ENCODE assay signal across 1 cellular context in genomic region chr6:41318648-41319565, GRCh38.
TF ChIP-seq lines count a peak whose summit lies in the region.

No MANE protein-coding gene starts in this region.

TF ChIP-seq in K562, 482 proteins besides CTCF, POLR2A, EP300 and RAD21 (continued from another document and continues in another):
- TF ChIP-seq, protein P1, sequence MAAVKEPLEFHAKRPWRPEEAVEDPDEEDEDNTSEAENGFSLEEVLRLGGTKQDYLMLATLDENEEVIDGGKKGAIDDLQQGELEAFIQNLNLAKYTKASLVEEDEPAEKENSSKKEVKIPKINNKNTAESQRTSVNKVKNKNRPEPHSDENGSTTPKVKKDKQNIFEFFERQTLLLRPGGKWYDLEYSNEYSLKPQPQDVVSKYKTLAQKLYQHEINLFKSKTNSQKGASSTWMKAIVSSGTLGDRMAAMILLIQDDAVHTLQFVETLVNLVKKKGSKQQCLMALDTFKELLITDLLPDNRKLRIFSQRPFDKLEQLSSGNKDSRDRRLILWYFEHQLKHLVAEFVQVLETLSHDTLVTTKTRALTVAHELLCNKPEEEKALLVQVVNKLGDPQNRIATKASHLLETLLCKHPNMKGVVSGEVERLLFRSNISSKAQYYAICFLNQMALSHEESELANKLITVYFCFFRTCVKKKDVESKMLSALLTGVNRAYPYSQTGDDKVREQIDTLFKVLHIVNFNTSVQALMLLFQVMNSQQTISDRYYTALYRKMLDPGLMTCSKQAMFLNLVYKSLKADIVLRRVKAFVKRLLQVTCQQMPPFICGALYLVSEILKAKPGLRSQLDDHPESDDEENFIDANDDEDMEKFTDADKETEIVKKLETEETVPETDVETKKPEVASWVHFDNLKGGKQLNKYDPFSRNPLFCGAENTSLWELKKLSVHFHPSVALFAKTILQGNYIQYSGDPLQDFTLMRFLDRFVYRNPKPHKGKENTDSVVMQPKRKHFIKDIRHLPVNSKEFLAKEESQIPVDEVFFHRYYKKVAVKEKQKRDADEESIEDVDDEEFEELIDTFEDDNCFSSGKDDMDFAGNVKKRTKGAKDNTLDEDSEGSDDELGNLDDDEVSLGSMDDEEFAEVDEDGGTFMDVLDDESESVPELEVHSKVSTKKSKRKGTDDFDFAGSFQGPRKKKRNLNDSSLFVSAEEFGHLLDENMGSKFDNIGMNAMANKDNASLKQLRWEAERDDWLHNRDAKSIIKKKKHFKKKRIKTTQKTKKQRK (IDR thresholded peaks at IDR 0.05; ENCODE audit: borderline replicate concordance, low read depth, low read length) = no peak
- TF ChIP-seq NRF1 (conservative IDR thresholded peaks at IDR 0.05 in 1 of 2, IDR thresholded peaks at IDR 0.05 in 1 of 2) = peak; percentile 86 to 90
- TF ChIP-seq ZNF384 (IDR thresholded peaks at IDR 0.05; ENCODE audit: low read depth, low read length) = peak; percentile 52; the same call in 1 of the 2 replicates
- no peak for TF ChIP-seq ZNF407 (IDR thresholded peaks at IDR 0.05; ENCODE audit: low read depth)
- peak; percentile 59; the same call in 1 of the 2 replicates for TF ChIP-seq ARID2 (IDR thresholded peaks at IDR 0.05)
- peak in 1 of 2 experiments; percentile 88; a peak in 3 of 4 replicates for TF ChIP-seq RCOR1 (IDR thresholded peaks at IDR 0.05; ENCODE audit: borderline replicate concordance in 1 of 2, low read depth in 2 of 2, low read length in 2 of 2)
- TF ChIP-seq SRF (CRISPR knock-in tag; IDR thresholded peaks at IDR 0.05) = peak in 1 of 2 experiments; percentile 58; a peak in 1 of 4 replicates
- peak; percentile 48; the same call in 1 of the 2 replicates for TF ChIP-seq MYNN (IDR thresholded peaks at IDR 0.05)
- TF ChIP-seq MYNN (CRISPR knock-in tag; IDR thresholded peaks at IDR 0.05) = no peak
- no peak for TF ChIP-seq ZNF197 (CRISPR knock-in tag; IDR thresholded peaks at IDR 0.05; ENCODE audit: low read depth)
- TF ChIP-seq CHD1 (IDR thresholded peaks at IDR 0.05; ENCODE audit: low read length) = no peak
- TF ChIP-seq BMI1 (IDR thresholded peaks at IDR 0.05; ENCODE audit: low read length) = no peak
- TF ChIP-seq ZNF224 (CRISPR knock-in tag; IDR thresholded peaks at IDR 0.05) = no peak
- TF ChIP-seq, protein P2, sequence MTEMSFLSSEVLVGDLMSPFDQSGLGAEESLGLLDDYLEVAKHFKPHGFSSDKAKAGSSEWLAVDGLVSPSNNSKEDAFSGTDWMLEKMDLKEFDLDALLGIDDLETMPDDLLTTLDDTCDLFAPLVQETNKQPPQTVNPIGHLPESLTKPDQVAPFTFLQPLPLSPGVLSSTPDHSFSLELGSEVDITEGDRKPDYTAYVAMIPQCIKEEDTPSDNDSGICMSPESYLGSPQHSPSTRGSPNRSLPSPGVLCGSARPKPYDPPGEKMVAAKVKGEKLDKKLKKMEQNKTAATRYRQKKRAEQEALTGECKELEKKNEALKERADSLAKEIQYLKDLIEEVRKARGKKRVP (CRISPR knock-in tag; IDR thresholded peaks at IDR 0.05) = no peak
- TF ChIP-seq CREB1 (IDR thresholded peaks at IDR 0.05) = no peak; the same call in 1 of the 2 replicates
- peak; percentile 69 for TF ChIP-seq CREB1 (CRISPR knock-in tag; IDR thresholded peaks at IDR 0.05)
- TF ChIP-seq ZEB2 (IDR thresholded peaks at IDR 0.05) = peak; percentile 40; the same call in 1 of the 2 replicates
- no peak for TF ChIP-seq ZNF124 (CRISPR knock-in tag; IDR thresholded peaks at IDR 0.05)
- TF ChIP-seq ZFP36 (IDR thresholded peaks at IDR 0.05; ENCODE audit: low read depth, low read length, partially characterized antibody) = peak; percentile 84
- peak; percentile 80 for TF ChIP-seq ZBTB17 (CRISPR knock-in tag; IDR thresholded peaks at IDR 0.05)
- no peak for TF ChIP-seq ZNF318 (IDR thresholded peaks at IDR 0.05; ENCODE audit: borderline replicate concordance in 1 of 2, low read depth in 1 of 2)
- peak; percentile 95 for TF ChIP-seq CREB3L1 (IDR thresholded peaks at IDR 0.05; ENCODE audit: borderline replicate concordance, low read depth)
- TF ChIP-seq CCAR2 (IDR thresholded peaks at IDR 0.05; ENCODE audit: low read depth, low read length) = no peak
- TF ChIP-seq ZNF699 (CRISPR knock-in tag; IDR thresholded peaks at IDR 0.05; ENCODE audit: insufficient replicate concordance) = no peak
- peak; percentile 88 for TF ChIP-seq STAG1 (CRISPR knock-in tag; IDR thresholded peaks at IDR 0.05; ENCODE audit: borderline replicate concordance)
- peak; percentile 68; the same call in 1 of the 2 replicates for TF ChIP-seq JUND (IDR thresholded peaks at IDR 0.05; ENCODE audit: borderline replicate concordance, low read depth, low read length)
- no peak; the same call in 1 of the 3 replicates for TF ChIP-seq JUND (tag; IDR thresholded peaks at IDR 0.05; ENCODE audit: borderline replicate concordance, low read depth, low read length)
- peak; percentile 55; the same call in 1 of the 2 replicates for TF ChIP-seq RNF2 (IDR thresholded peaks at IDR 0.05)
- TF ChIP-seq, protein P3, sequence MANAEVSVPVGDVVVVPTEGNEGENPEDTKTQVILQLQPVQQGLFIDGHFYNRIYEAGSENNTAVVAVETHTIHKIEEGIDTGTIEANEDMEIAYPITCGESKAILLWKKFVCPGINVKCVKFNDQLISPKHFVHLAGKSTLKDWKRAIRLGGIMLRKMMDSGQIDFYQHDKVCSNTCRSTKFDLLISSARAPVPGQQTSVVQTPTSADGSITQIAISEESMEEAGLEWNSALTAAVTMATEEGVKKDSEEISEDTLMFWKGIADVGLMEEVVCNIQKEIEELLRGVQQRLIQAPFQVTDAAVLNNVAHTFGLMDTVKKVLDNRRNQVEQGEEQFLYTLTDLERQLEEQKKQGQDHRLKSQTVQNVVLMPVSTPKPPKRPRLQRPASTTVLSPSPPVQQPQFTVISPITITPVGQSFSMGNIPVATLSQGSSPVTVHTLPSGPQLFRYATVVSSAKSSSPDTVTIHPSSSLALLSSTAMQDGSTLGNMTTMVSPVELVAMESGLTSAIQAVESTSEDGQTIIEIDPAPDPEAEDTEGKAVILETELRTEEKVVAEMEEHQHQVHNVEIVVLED (CRISPR knock-in tag; IDR thresholded peaks at IDR 0.05) = no peak
- no peak; the same call in 1 of the 2 replicates for TF ChIP-seq ZSCAN29 (IDR thresholded peaks at IDR 0.05)
- TF ChIP-seq CBX3 (IDR thresholded peaks at IDR 0.05; ENCODE audit: borderline replicate concordance in 1 of 2, low read length in 2 of 2) = peak in 1 of 2 experiments; percentile 51; a peak in 1 of 3 replicates
- peak; percentile 56; the same call in 1 of the 2 replicates for TF ChIP-seq SMAD4 (CRISPR knock-in tag; conservative IDR thresholded peaks at IDR 0.05)
- TF ChIP-seq DDX20 (tag; IDR thresholded peaks at IDR 0.05; ENCODE audit: low read depth) = no peak
- no peak for TF ChIP-seq TBL1XR1 (IDR thresholded peaks at IDR 0.05; ENCODE audit: low read length in 2 of 2)
- TF ChIP-seq NONO (IDR thresholded peaks at IDR 0.05; ENCODE audit: low read depth in 2 of 2, low read length in 1 of 2) = 0 out of 4 replicates have a peak, but pooled peaks of 1 of the 2 experiments have one; percentile 30
